In the genomic region with DNA sequence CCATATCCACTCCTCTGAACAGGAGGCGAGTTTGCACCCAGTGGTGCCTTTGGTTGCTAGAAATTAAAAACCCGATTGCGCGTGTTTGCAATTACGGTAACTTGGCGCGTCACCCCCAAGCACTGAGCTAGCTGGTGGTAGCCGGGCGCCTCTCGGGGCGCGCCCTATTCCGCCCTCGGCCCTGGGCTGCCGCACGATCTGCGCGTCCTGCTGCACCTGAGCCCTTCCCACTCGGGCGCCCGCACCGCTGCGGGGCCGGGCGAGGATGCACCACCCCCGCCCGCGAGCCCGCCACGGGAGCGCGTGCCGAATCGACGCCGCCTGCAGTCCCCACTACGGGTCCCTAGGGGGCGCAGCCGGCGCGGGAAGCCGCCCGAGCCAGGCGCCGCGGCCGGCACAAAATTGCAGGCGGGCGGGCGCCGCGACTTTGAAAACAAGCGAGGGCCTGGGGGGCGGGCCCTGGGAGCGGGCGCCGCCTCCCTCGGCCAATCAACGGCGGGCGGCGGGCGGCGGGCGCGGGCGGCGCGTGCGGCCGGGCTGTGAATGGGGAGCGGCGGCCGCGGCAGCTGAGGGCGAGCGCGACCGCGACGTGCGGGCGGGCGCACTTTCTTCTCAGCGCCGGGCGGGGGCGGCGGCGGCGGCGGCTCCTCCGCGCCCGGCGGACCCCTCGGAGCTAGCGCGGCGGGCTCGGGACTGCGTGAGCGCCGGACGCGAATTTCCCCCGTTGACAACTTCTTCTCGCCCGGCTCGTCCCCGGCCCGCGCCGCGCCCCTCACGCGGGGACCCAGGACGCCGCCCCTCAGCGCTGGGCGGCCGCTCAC, we compare ENCODE assay signal across 8 cellular contexts. TPM values are rescaled to one million over a fixed set of nuclear protein-coding genes. Genes with fewer than 3 reads are reported as not detected.
A peak's percentile ranks its signal among the peaks of the same experiment; 100 is the strongest.
DNase-seq lines count a peak whose midpoint lies in the region; ATAC-seq and TF ChIP-seq lines count a peak whose summit lies in the region.

A gene with protein sequence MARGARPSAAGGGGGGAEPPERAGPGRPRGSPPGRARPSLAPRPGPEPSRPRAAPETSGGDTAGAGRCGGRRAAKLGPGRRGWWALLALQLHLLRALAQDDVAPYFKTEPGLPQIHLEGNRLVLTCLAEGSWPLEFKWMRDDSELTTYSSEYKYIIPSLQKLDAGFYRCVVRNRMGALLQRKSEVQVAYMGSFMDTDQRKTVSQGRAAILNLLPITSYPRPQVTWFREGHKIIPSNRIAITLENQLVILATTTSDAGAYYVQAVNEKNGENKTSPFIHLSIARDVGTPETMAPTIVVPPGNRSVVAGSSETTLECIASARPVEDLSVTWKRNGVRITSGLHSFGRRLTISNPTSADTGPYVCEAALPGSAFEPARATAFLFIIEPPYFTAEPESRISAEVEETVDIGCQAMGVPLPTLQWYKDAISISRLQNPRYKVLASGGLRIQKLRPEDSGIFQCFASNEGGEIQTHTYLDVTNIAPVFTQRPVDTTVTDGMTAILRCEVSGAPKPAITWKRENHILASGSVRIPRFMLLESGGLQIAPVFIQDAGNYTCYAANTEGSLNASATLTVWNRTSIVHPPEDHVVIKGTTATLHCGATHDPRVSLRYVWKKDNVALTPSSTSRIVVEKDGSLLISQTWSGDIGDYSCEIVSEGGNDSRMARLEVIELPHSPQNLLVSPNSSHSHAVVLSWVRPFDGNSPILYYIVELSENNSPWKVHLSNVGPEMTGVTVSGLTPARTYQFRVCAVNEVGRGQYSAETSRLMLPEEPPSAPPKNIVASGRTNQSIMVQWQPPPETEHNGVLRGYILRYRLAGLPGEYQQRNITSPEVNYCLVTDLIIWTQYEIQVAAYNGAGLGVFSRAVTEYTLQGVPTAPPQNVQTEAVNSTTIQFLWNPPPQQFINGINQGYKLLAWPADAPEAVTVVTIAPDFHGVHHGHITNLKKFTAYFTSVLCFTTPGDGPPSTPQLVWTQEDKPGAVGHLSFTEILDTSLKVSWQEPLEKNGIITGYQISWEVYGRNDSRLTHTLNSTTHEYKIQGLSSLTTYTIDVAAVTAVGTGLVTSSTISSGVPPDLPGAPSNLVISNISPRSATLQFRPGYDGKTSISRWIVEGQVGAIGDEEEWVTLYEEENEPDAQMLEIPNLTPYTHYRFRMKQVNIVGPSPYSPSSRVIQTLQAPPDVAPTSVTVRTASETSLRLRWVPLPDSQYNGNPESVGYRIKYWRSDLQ (N-terminal part only) (plus strand): TSS at position 602 of the 821 bp plus-strand sequence. CDS start 335 bp downstream, outside the sequence.

- in situ Hi-C loops in Panc1 (cut with HindIII; ENCODE audit: low pct_unique_long_range_greater_than_20kb, low sequenced_read_pairs): no loop called here

- peak within 1 kb of the TSS; percentile 75 for H3K4me3 Mint-ChIP-seq in Calu3 (ENCODE audit: low read depth, unreplicated experiment)
- peak within 1 kb of the TSS; percentile 95 for H3K4me3 Mint-ChIP-seq in neural progenitor cell
- H3K4me3 Mint-ChIP-seq in stimulated activated naive CD8-positive, alpha-beta T cell treated with anti-CD3 and anti-CD28 coated beads, Interleukin-15, amount 100 ng/mL, for 72 hours: peak within 1 kb of the TSS; percentile 77 to 89

- ATAC-seq in GM21526 (IDR thresholded peaks at IDR 0.05; ENCODE audit: low FRiP score, unreplicated experiment) (peak; percentile 97), Panc1 (peak; percentile 95)
- ATAC-seq in stimulated activated naive CD8-positive, alpha-beta T cell treated with anti-CD3 and anti-CD28 coated beads, Interleukin-15, amount 100 ng/mL, for 72 hours: peak; percentile 90

- H3K4me2 ChIP-seq in neural progenitor cell: peak within 1 kb of the TSS; percentile 92

- no peak within 1 kb of the TSS for H3K9ac ChIP-seq in neural progenitor cell

- H3K36me3 ChIP-seq in Panc1 (ENCODE audit: control insufficient read depth, insufficient read depth, low read length) (no peaks in the 10 kb centered on the region), neural progenitor cell (no peaks in the 10 kb centered on the region)

- peak within 1 kb of the TSS; percentile 94 for H2AFZ ChIP-seq in neural progenitor cell (replicated peaks)

- H3K9me3 Mint-ChIP-seq in Calu3 (ENCODE audit: low read depth, unreplicated experiment) (no peaks in the 10 kb centered on the region), neural progenitor cell (no peaks in the 10 kb centered on the region)
- no peaks in the 10 kb centered on the region for H3K9me3 Mint-ChIP-seq in stimulated activated naive CD8-positive, alpha-beta T cell treated with anti-CD3 and anti-CD28 coated beads, Interleukin-15, amount 100 ng/mL, for 72 hours

- TF ChIP-seq CTCF in Calu3 (IDR thresholded peaks at IDR 0.05; ENCODE audit: unreplicated experiment): peak; percentile 94
- peak; percentile 100 for TF ChIP-seq CTCF in Panc1 (IDR thresholded peaks at IDR 0.05)
- TF ChIP-seq CTCF in fibroblast of villous mesenchyme (IDR thresholded peaks at IDR 0.05; ENCODE audit: insufficient read depth, low read depth, low read length): peak; percentile 73
- TF ChIP-seq CTCF in neural progenitor cell (IDR thresholded peaks at IDR 0.05): peak; percentile 85

- intact Hi-C loops in Calu3 (cut with micrococcal nuclease; ENCODE audit: unreplicated experiment) (loop anchor here (1.0 to 10.0 kb wide), 6 partner anchors 101 to 596 kb away; no protein-coding TSS in a partner anchor), Panc1 (cut with micrococcal nuclease; ENCODE audit: unreplicated experiment) (loop anchor here (10.0 kb wide), 2 partner anchors 134 to 594 kb away; no protein-coding TSS in a partner anchor)

- H3K36me3 Mint-ChIP-seq in Calu3 (ENCODE audit: insufficient read depth, unreplicated experiment) (peaks cover 28% of the 10 kb centered on the region), neural progenitor cell (no peaks in the 10 kb centered on the region)

- DNase-seq in Calu3 (peak; percentile 99), HuH-7.5 (ENCODE audit: low spot score) (peak; percentile 37), Panc1 (ENCODE audit: low read depth, low spot score) (peak; percentile 33), fibroblast of villous mesenchyme (ENCODE audit: low read depth) (peak; percentile 91), neural progenitor cell (ENCODE audit: low spot score) (peak; percentile 97)
- DNase-seq in activated effector memory CD4-positive, alpha-beta T cell treated with Interleukin-2 at 50 U/mL for 16 hours: peak; percentile 85
- DNase-seq in stimulated activated naive CD8-positive, alpha-beta T cell treated with anti-CD3 and anti-CD28 coated beads, Interleukin-15, amount 100 ng/mL, for 72 hours: peak; percentile 92 to 94

- peaks cover 18% of the 10 kb centered on the region for H4K20me1 ChIP-seq in neural progenitor cell (ENCODE audit: low read depth)

- no peaks in the 10 kb centered on the region for H3K27me3 Mint-ChIP-seq in Calu3 (ENCODE audit: unreplicated experiment)
- H3K27me3 Mint-ChIP-seq in neural progenitor cell (ENCODE audit: insufficient read depth, low read depth): peaks cover 9% of the 10 kb centered on the region
- H3K27me3 Mint-ChIP-seq in stimulated activated naive CD8-positive, alpha-beta T cell treated with anti-CD3 and anti-CD28 coated beads, Interleukin-15, amount 100 ng/mL, for 72 hours: peaks cover 47% of the 10 kb centered on the region

- CTCF ChIA-PET in Calu3 (lab: Charles Lee) (interaction anchor here (0.6 to 1.8 kb wide), 16 partner anchors 10 to 1399 kb away, joined by 3 to 13 read pairs (median 4); no protein-coding TSS in a partner anchor), Panc1 (lab: Charles Lee) (interaction anchor here (0.6 to 1.0 kb wide), 4 partner anchors 8 to 785 kb away, joined by 3 to 7 read pairs (median 3); no protein-coding TSS in a partner anchor)

- no peaks in the 10 kb centered on the region for H3K9me3 ChIP-seq in Panc1 (ENCODE audit: control insufficient read depth, insufficient read depth, low read depth, low read length)
- no peaks in the 10 kb centered on the region for H3K9me3 ChIP-seq in neural progenitor cell (ENCODE audit: low read depth)

- H3K27me3 ChIP-seq in Panc1 (ENCODE audit: control insufficient read depth, insufficient read depth, low read length) (no peaks in the 10 kb centered on the region), neural progenitor cell (peaks cover 37% of the 10 kb centered on the region)

- H3K79me2 ChIP-seq in neural progenitor cell (ENCODE audit: low read depth): no peaks in the 10 kb centered on the region

- peaks cover 19% of the 10 kb centered on the region for H3K4me1 Mint-ChIP-seq in Calu3 (ENCODE audit: low read depth, unreplicated experiment)
- peaks cover 30% of the 10 kb centered on the region for H3K4me1 Mint-ChIP-seq in neural progenitor cell
- peaks cover 19% of the 10 kb centered on the region for H3K4me1 Mint-ChIP-seq in stimulated activated naive CD8-positive, alpha-beta T cell treated with anti-CD3 and anti-CD28 coated beads, Interleukin-15, amount 100 ng/mL, for 72 hours

- H3K4me1 ChIP-seq in Panc1 (ENCODE audit: control insufficient read depth, insufficient read depth, low read length) (peaks cover 41% of the 10 kb centered on the region), neural progenitor cell (peaks cover 4% of the 10 kb centered on the region)

- H3K27ac ChIP-seq in Panc1 (ENCODE audit: low read length): peak within 1 kb of the TSS; percentile 90
- no peak within 1 kb of the TSS for H3K27ac ChIP-seq in neural progenitor cell

- H3K4me3 ChIP-seq in Panc1 (ENCODE audit: low read depth in 2 of 2, low read length in 2 of 2) (peak within 1 kb of the TSS; percentile 65 to 91), fibroblast of villous mesenchyme (ENCODE audit: low read depth, low read length) (peak within 1 kb of the TSS; percentile 52), neural progenitor cell (peak within 1 kb of the TSS; percentile 82)

- BruUV-seq in Calu3 (replicated peaks; lab: Mats Ljungman, UMichigan): no TSS peak
- no TSS peak for BruUV-seq in Panc1 (replicated peaks; lab: Mats Ljungman, UMichigan)

- POLR2A ChIA-PET in Panc1 (lab: Charles Lee): no interaction called here

- peaks cover 4% of the 10 kb centered on the region for H3F3A ChIP-seq in neural progenitor cell (ENCODE audit: low read depth)

- H3K27ac Mint-ChIP-seq in Calu3 (ENCODE audit: unreplicated experiment) (peak within 1 kb of the TSS; percentile 70), neural progenitor cell (no peak within 1 kb of the TSS)
- no peak within 1 kb of the TSS for H3K27ac Mint-ChIP-seq in stimulated activated naive CD8-positive, alpha-beta T cell treated with anti-CD3 and anti-CD28 coated beads, Interleukin-15, amount 100 ng/mL, for 72 hours

RNA-seq across cellular contexts. Expression of the gene that starts here (rescaled TPM):
- total RNA-seq in Calu3 (2022): 19.7 and 20.0 TPM in 2 replicates
- total RNA-seq in Panc1 (2021; ENCODE audit: unreplicated experiment): 47.4 TPM
- polyA plus RNA-seq in Panc1 (2012; ENCODE audit: insufficient read length): 67.8 TPM
- total RNA-seq in fibroblast of villous mesenchyme: 0.43 and 0.64 TPM in 2 replicates
- 4.4 and 4.9 TPM in 2 replicates for total RNA-seq in neural progenitor cell (ENCODE audit: low replicate concordance)

Comparison
In these comparisons a context has a peak if more than half of its experiments do, and no peak if none do; other contexts are left out.
1. Peak in DNase-seq and H3K4me3 ChIP-seq in fibroblast of villous mesenchyme; RNA of the gene not detected or under 1 TPM.
2. DNase-seq: peak in every context shown above with its lines; median percentile 99 in Calu3; 97 in neural progenitor cell; 93 in stimulated activated naive CD8-positive, alpha-beta T cell treated with anti-CD3 and anti-CD28 coated beads, Interleukin-15, amount 100 ng/mL, for 72 hours; 91 in fibroblast of villous mesenchyme; 85 in activated effector memory CD4-positive, alpha-beta T cell treated with Interleukin-2 at 50 U/mL for 16 hours; 37 in HuH-7.5; 33 in Panc1.